Comparison of ENCODE assay signal across 8 cellular contexts in genomic region chr17:57257911-57258885, GRCh38. TPM values are rescaled to one million over a fixed set of nuclear protein-coding genes. Genes with fewer than 3 reads are reported as not detected.
DNase-seq lines count a peak whose midpoint lies in the region; ATAC-seq, FAIRE-seq and TF ChIP-seq lines count a peak whose summit lies in the region.

No MANE protein-coding gene starts in this region.

- H3K4me1 ChIP-seq in adipocyte (ENCODE audit: control insufficient read depth, insufficient read depth, low read length) = peaks cover 7% of the 10 kb centered on the region
- H3K4me1 ChIP-seq in kidney (ENCODE audit: control insufficient read depth in 1 of 2, insufficient read depth in 1 of 2, low read depth in 1 of 2, low read length in 2 of 2) = peaks cover 0 to 5% of the 10 kb centered on the region in 2 donors

- H3K4me3 ChIP-seq in BJ (ENCODE audit: low read depth, low read length) (peak overlapping the region; percentile 63), adipocyte (ENCODE audit: low read length) (peak overlapping the region; percentile 84), kidney (ENCODE audit: low read length in 2 of 2) (peak overlapping the region; percentile 83 to 86)

- no peaks in the 10 kb centered on the region for H3K9me3 Mint-ChIP-seq in HFFc6

- H3K36me3 Mint-ChIP-seq in HFFc6 (ENCODE audit: low read depth) = peaks cover 17% of the 10 kb centered on the region

- no peak for TF ChIP-seq CTCF in BJ (IDR thresholded peaks at IDR 0.05; ENCODE audit: insufficient read depth, low read depth, low read length)
- TF ChIP-seq CTCF in HFFc6 (IDR thresholded peaks at IDR 0.05) = no peak
- TF ChIP-seq CTCF in kidney (IDR thresholded peaks at IDR 0.05; ENCODE audit: borderline replicate concordance, extremely low read depth, insufficient read depth) = no peak

- H3K27me3 ChIP-seq in BJ (ENCODE audit: control insufficient read depth, insufficient read depth, low read length) = peaks cover 6% of the 10 kb centered on the region
- H3K27me3 ChIP-seq in adipocyte (replicated peaks; ENCODE audit: control insufficient read depth, insufficient read depth, low read length) = peaks cover 4% of the 10 kb centered on the region

- FAIRE-seq in kidney (lab: Jason Lieb, UNC) = no peak

- H3K9me3 ChIP-seq in adipocyte (ENCODE audit: control insufficient read depth, low read length) = no peaks in the 10 kb centered on the region
- H3K9me3 ChIP-seq in kidney (ENCODE audit: control insufficient read depth in 1 of 2, low read length in 2 of 2) = no peaks in the 10 kb centered on the region

- ATAC-seq in activated CD4-positive, CD25-positive, alpha-beta regulatory T cell treated with anti-CD3 and anti-CD28 coated beads, Interleukin-2, amount 50 U/mL, for 24 hours = no peak

- H3K27ac ChIP-seq in kidney (ENCODE audit: low read depth in 2 of 2, low read length in 2 of 2) (peak overlapping the region; percentile 68 to 84), substantia nigra (ENCODE audit: low read depth, low read length, poor library complexity, severe bottlenecking) (peak overlapping the region; percentile 74)

- CTCF ChIA-PET in BJ (lab: Yijun Ruan, JAX) = interaction anchor here (2.1 to 2.6 kb wide), 2 partner anchors 11 to 15 kb away, joined by 8 to 15 read pairs; no protein-coding TSS in a partner anchor

- H3K9ac ChIP-seq in adipocyte (ENCODE audit: low read length) = peak overlapping the region; percentile 69
- H3K9ac ChIP-seq in kidney (ENCODE audit: low read length in 2 of 2) = peak overlapping the region; percentile 77 to 95

- no peaks in the 10 kb centered on the region; the same call in 1 of the 2 replicates for H3K36me3 ChIP-seq in BJ (ENCODE audit: control insufficient read depth, insufficient read depth, low read length)
- peaks cover 10% of the 10 kb centered on the region for H3K36me3 ChIP-seq in adipocyte (ENCODE audit: control insufficient read depth, insufficient read depth, low read length, severe bottlenecking)
- H3K36me3 ChIP-seq in kidney (ENCODE audit: control insufficient read depth in 1 of 2, insufficient read depth in 2 of 2, low read length in 2 of 2) = peaks cover 10 to 15% of the 10 kb centered on the region in 2 donors

- H3K4me1 Mint-ChIP-seq in HFFc6 (ENCODE audit: low read depth) = peaks cover 35% of the 10 kb centered on the region

- peak overlapping the region; percentile 96 for H3K4me3 Mint-ChIP-seq in HFFc6

- H3K27ac Mint-ChIP-seq in HFFc6 = peak overlapping the region; percentile 79; the same call in 1 of the 2 replicates

- intact Hi-C loops in kidney (cut with DNase I) = no loop called here

- no peaks in the 10 kb centered on the region; the same call in 1 of the 2 replicates for H3K27me3 Mint-ChIP-seq in HFFc6 (ENCODE audit: insufficient read depth)

- DNase-seq in BJ (ENCODE audit: low read depth) (no peak), HFFc6 (no peak), adipocyte (ENCODE audit: low read depth) (peak; percentile 35), kidney (no peak), substantia nigra (lab: John Stamatoyannopoulos, UW) (peak in 13 of 49 donors; percentile 16 to 61 (median 38)), GM19238 (ENCODE audit: insufficient read length, low spot score) (no peak), NCI-H1694 (lab: John Stamatoyannopoulos, UW) (no peak)

- POLR2A ChIA-PET in BJ (lab: Charles Lee) = interaction anchor here (1.0 kb wide), 1 partner anchor 216 kb away, joined by 4 read pairs; no protein-coding TSS in a partner anchor

RNA-seq across cellular contexts. Expression of gene MSI2, which starts 1.9 kb away (rescaled TPM):
- polyA plus RNA-seq in BJ (2011; rRNA removed) = 9.2 and 11.6 TPM in 2 replicates
- polyA minus RNA-seq in BJ (2011; rRNA and poly(A)+ RNA removed) = 18.7 and 19.0 TPM in 2 replicates
- 10 to 100 TPM; 53.5 to 71.7 (median 55.0) TPM for total RNA-seq in HFFc6 (2021; fragmentation: NEBNext Ultra II Directional; extraction: Animal tissue kit (Norgen Biotek cat#: 25700))
- total RNA-seq in kidney = 151 TPM
- polyA plus RNA-seq in kidney (ENCODE audit: insufficient read depth, low read depth, low replicate concordance) = 69.2 TPM
